Comparison of ENCODE assay signal across 23 cellular contexts in the genomic region with DNA sequence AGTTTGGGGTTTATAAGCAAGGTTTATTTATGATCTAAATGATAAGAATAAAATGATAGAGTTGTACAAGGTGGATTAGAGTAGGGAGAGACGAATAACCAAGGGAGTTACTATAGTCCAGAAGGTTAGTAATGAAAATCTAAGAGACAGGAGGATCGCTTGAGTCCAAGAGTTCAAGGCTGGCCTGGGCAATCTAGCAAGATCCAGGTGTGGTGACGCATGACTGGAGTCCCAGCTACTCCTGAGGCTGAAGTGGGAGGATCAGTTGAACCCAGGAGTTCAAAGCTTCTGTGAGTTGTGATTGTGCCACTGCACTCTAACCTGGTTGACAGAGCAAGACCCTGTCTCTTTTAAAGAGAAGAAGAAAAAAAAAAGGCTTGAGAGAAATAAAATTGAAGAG. TPM values are rescaled to one million over a fixed set of nuclear protein-coding genes. Genes with fewer than 3 reads are reported as not detected.
DNase-seq lines count a peak whose midpoint lies in the region; ATAC-seq and TF ChIP-seq lines count a peak whose summit lies in the region.
"Had no signal": no experiment of that assay in that cellular context is flagged by ENCODE, and none has a peak within 500 bp of the region (broad histone marks: within the 10 kb centered on the region; RNA-seq: fewer than 3 reads in every experiment).

No MANE protein-coding gene starts in this region.

- H3K27ac Mint-ChIP-seq in activated naive CD4-positive, alpha-beta T cell treated with anti-CD3 and anti-CD28 coated beads, Interleukin-2, amount 10 ng/mL, durations not matched to agents 7 days and 5 days: peak overlapping the region; percentile 35
- peak overlapping the region; percentile 75 for H3K27ac Mint-ChIP-seq in activated T-helper 17 cell treated with anti-CD3 and anti-CD28 coated beads, Interleukin-2, amount 50 U/mL, for 72 hours
- peak overlapping the region; percentile 16 for H3K27ac Mint-ChIP-seq in nephron progenitor cell
- H3K27ac Mint-ChIP-seq: CD4-positive, alpha-beta T cell had no signal

- no peak for ATAC-seq in activated T-helper 17 cell treated with anti-CD3 and anti-CD28 coated beads, Interleukin-2, amount 50 U/mL, for 72 hours (replicated peaks)
- no peak for ATAC-seq in HG02870 (IDR thresholded peaks at IDR 0.05; ENCODE audit: unreplicated experiment)
- ATAC-seq: K562, PC-3, Right ventricle myocardium inferior had no signal

- H3K36me3 Mint-ChIP-seq in activated naive CD4-positive, alpha-beta T cell treated with anti-CD3 and anti-CD28 coated beads, Interleukin-2, amount 10 ng/mL, durations not matched to agents 7 days and 5 days: peaks cover 53% of the 10 kb centered on the region
- peaks cover 91% of the 10 kb centered on the region for H3K36me3 Mint-ChIP-seq in activated T-helper 17 cell treated with anti-CD3 and anti-CD28 coated beads, Interleukin-2, amount 50 U/mL, for 72 hours (ENCODE audit: low read depth)
- peaks cover 90% of the 10 kb centered on the region for H3K36me3 Mint-ChIP-seq in nephron progenitor cell (ENCODE audit: low read depth)

- no peak overlapping the region for H3K4me3 Mint-ChIP-seq in activated naive CD4-positive, alpha-beta T cell treated with anti-CD3 and anti-CD28 coated beads, Interleukin-2, amount 10 ng/mL, durations not matched to agents 7 days and 5 days
- no peak overlapping the region for H3K4me3 Mint-ChIP-seq in activated T-helper 17 cell treated with anti-CD3 and anti-CD28 coated beads, Interleukin-2, amount 50 U/mL, for 72 hours
- H3K4me3 Mint-ChIP-seq in nephron progenitor cell: no peak overlapping the region
- H3K4me3 Mint-ChIP-seq: CD4-positive, alpha-beta T cell had no signal

- H3K4me1 Mint-ChIP-seq in activated naive CD4-positive, alpha-beta T cell treated with anti-CD3 and anti-CD28 coated beads, Interleukin-2, amount 10 ng/mL, durations not matched to agents 7 days and 5 days: peaks cover 29% of the 10 kb centered on the region
- H3K4me1 Mint-ChIP-seq in activated T-helper 17 cell treated with anti-CD3 and anti-CD28 coated beads, Interleukin-2, amount 50 U/mL, for 72 hours: peaks cover 33% of the 10 kb centered on the region
- H3K4me1 Mint-ChIP-seq in nephron progenitor cell: peaks cover 6% of the 10 kb centered on the region

- CTCF ChIA-PET in activated naive CD4-positive, alpha-beta T cell treated with anti-CD3 and anti-CD28 coated beads, Interleukin-2, amount 10 ng/mL, durations not matched to agents 7 days and 5 days (lab: Charles Lee): no interaction called here

- H3K27me3 Mint-ChIP-seq in activated naive CD4-positive, alpha-beta T cell treated with anti-CD3 and anti-CD28 coated beads, Interleukin-2, amount 10 ng/mL, durations not matched to agents 7 days and 5 days: no peaks in the 10 kb centered on the region
- no peaks in the 10 kb centered on the region for H3K27me3 Mint-ChIP-seq in activated T-helper 17 cell treated with anti-CD3 and anti-CD28 coated beads, Interleukin-2, amount 50 U/mL, for 72 hours
- peaks cover 2% of the 10 kb centered on the region for H3K27me3 Mint-ChIP-seq in nephron progenitor cell (ENCODE audit: low read depth, poor library complexity)
- H3K27me3 Mint-ChIP-seq: CD4-positive, alpha-beta T cell had no signal

- TF ChIP-seq CTCF in nephron progenitor cell (IDR thresholded peaks at IDR 0.05): no peak

- H3K9me3 Mint-ChIP-seq in activated naive CD4-positive, alpha-beta T cell treated with anti-CD3 and anti-CD28 coated beads, Interleukin-2, amount 10 ng/mL, durations not matched to agents 7 days and 5 days: no peaks in the 10 kb centered on the region
- no peaks in the 10 kb centered on the region for H3K9me3 Mint-ChIP-seq in activated T-helper 17 cell treated with anti-CD3 and anti-CD28 coated beads, Interleukin-2, amount 50 U/mL, for 72 hours
- peaks cover 5% of the 10 kb centered on the region for H3K9me3 Mint-ChIP-seq in nephron progenitor cell
- H3K9me3 Mint-ChIP-seq: CD4-positive, alpha-beta T cell had no signal

- no peak for DNase-seq in activated naive CD4-positive, alpha-beta T cell treated with anti-CD3 and anti-CD28 coated beads, Interleukin-2, amount 10 ng/mL, durations not matched to agents 7 days and 5 days
- DNase-seq in activated naive CD4-positive, alpha-beta T cell treated with Interleukin-2 at 50 U/mL for 16 hours: no peak
- DNase-seq in nephron progenitor cell: no peak
- no peak for DNase-seq in HK-2 (ENCODE audit: unreplicated experiment)
- no peak for DNase-seq in 8988T
- DNase-seq: CD4-positive, alpha-beta T cell; H7; Kasumi-1; MV-4-11; NCI-H1105 treated with DMSO at 0.1 percent for 48 hours; NCI-H146; NCI-H1930; NCI-H2107; NCI-H446; NCI-H524 treated with DMSO at 0.1 percent for 48 hours; NCI-H774; NK-92 treated with Interleukin-12 subunit alpha and Interleukin-12 subunit beta, amount 100 ng/mL, for 24 hours; PC-3; SJCRH30 had no signal

RNA-seq across cellular contexts. Expression of gene HMGXB4, which starts 12.3 kb away (rescaled TPM):
- 10 to 100 TPM; 35.3 to 36.9 TPM for total RNA-seq in activated T-helper 17 cell treated with anti-CD3 and anti-CD28 coated beads, Interleukin-2, amount 50 U/mL, for 72 hours

RNA-seq across cellular contexts. Expression of gene TOM1, which starts 30.1 kb away (rescaled TPM):
- 10 to 100 TPM; 21.5 to 60.0 TPM for total RNA-seq in activated T-helper 17 cell treated with anti-CD3 and anti-CD28 coated beads, Interleukin-2, amount 50 U/mL, for 72 hours

Comparison
In these comparisons a context has a peak if more than half of its experiments do, and no peak if none do; other contexts are left out.
1. H3K27ac Mint-ChIP-seq: peak in every context shown above with its lines; median percentile 75 in activated T-helper 17 cell treated with anti-CD3 and anti-CD28 coated beads, Interleukin-2, amount 50 U/mL, for 72 hours; 35 in activated naive CD4-positive, alpha-beta T cell treated with anti-CD3 and anti-CD28 coated beads, Interleukin-2, amount 10 ng/mL, durations not matched to agents 7 days and 5 days; 16 in nephron progenitor cell.